ENCODE assay signal across 27 cellular contexts in the genomic region with DNA sequence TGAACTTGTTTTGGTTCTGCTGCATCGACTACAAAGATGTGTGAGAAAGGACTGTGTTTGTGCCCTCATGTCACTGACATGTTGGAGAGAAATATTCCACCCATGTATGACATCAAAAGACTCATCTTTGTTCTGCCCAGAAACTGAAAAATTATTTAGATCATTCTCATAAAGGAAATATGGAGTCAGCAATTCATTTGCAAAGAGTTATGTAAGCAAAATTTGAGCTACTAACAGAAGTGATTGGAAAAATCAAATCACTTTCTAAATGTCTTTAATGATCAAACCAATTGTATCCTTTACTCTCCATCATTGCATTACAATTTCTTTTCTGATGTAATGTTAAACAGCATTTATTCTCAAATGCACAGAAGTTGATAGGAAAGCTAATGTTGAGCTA. TPM values are rescaled to one million over a fixed set of nuclear protein-coding genes. Genes with fewer than 3 reads are reported as not detected.
DNase-seq lines count a peak whose midpoint lies in the region; ATAC-seq, FAIRE-seq and TF ChIP-seq lines count a peak whose summit lies in the region.
"Had no signal": no experiment of that assay in that cellular context is flagged by ENCODE, and none has a peak within 500 bp of the region (broad histone marks: within the 10 kb centered on the region; RNA-seq: fewer than 3 reads in every experiment).

No MANE protein-coding gene starts in this region.

- no peak for TF ChIP-seq RAD21 in HepG2 (CRISPR knock-in tag; IDR thresholded peaks at IDR 0.05)
- TF ChIP-seq RAD21 in K562 (CRISPR knock-in tag; conservative IDR thresholded peaks at IDR 0.05 in 1 of 2, IDR thresholded peaks at IDR 0.05 in 1 of 2) = no peak

- no peaks in the 10 kb centered on the region for H4K20me1 ChIP-seq in HepG2 (ENCODE audit: insufficient read depth, low read length)
- H4K20me1 ChIP-seq in K562 (replicated peaks; ENCODE audit: control insufficient read depth, insufficient read depth, low read length) = no peaks in the 10 kb centered on the region
- H4K20me1 ChIP-seq: BLaER1 had no signal

- H3K27ac ChIP-seq in HepG2 (ENCODE audit: extremely low read length, insufficient read depth, low read length) = no peak overlapping the region
- H3K27ac ChIP-seq in right lobe of liver = no peak overlapping the region
- peak overlapping the region; percentile 15; the same call in 1 of the 2 replicates for H3K27ac ChIP-seq in VCaP
- H3K27ac ChIP-seq in K562 (ENCODE audit: extremely low read depth, low read depth, low read length) = no peak overlapping the region
- H3K27ac ChIP-seq: BLaER1 had no signal

- CTCF ChIA-PET in activated naive CD4-positive, alpha-beta T cell treated with anti-CD3 and anti-CD28 coated beads for 36 hours (lab: Charles Lee) = interaction anchor here (1.0 kb wide), 1 partner anchor 27 kb away, joined by 3 read pairs; no protein-coding TSS in a partner anchor
- CTCF ChIA-PET in HepG2 (lab: Yijun Ruan, JAX; ENCODE audit: low intra/inter-chr PET ratio, low total read pairs) (no interaction called here), K562 (lab: Yijun Ruan, JAX; ENCODE audit: low intra/inter-chr PET ratio) (no interaction called here)

- no peak overlapping the region for H3K4me3 ChIP-seq in HepG2 (replicated peaks in 1 of 3; ENCODE audit: insufficient read depth in 1 of 3, low read depth in 2 of 3, low read length in 3 of 3)
- H3K4me3 ChIP-seq in right lobe of liver = no peak overlapping the region
- H3K4me3 ChIP-seq in K562 = no peak overlapping the region
- H3K4me3 ChIP-seq: BLaER1, GM12878 had no signal

- H2AFZ ChIP-seq in HepG2 (ENCODE audit: low read length) = no peak overlapping the region
- H2AFZ ChIP-seq in K562 (ENCODE audit: low read depth, low read length) = no peak overlapping the region

- 95% methylated on average over 1 of the region's 1 CpG for WGBS in HepG2 (ENCODE audit: low lambda C conversion rate)
- WGBS in right lobe of liver (ENCODE audit: insufficient coverage, low coverage, low lambda C conversion rate, missing lambda C conversion rate) = 47% methylated on average over 1 of the region's 1 CpG
- 67% methylated on average over 1 of the region's 1 CpG for WGBS in K562 (ENCODE audit: insufficient coverage, low coverage, missing lambda C conversion rate)

- no peaks in the 10 kb centered on the region for H3K27me3 Mint-ChIP-seq in activated naive CD4-positive, alpha-beta T cell treated with anti-CD3 and anti-CD28 coated beads for 36 hours (ENCODE audit: low read depth)
- H3K27me3 Mint-ChIP-seq: CD4-positive, alpha-beta memory T cell; CD4-positive, CD25-positive, alpha-beta regulatory T cell; CD8-positive, alpha-beta memory T cell had no signal

- BruUV-seq in HepG2 (replicated peaks; lab: Mats Ljungman, UMichigan) (no TSS peak), K562 (replicated peaks; lab: Mats Ljungman, UMichigan) (no TSS peak)

- TF ChIP-seq EP300 in HepG2 (IDR thresholded peaks at IDR 0.05; ENCODE audit: low read depth in 2 of 2, low read length in 2 of 2) = no peak
- no peak for TF ChIP-seq EP300 in HepG2 (CRISPR knock-in tag; IDR thresholded peaks at IDR 0.05; ENCODE audit: borderline replicate concordance)
- TF ChIP-seq EP300 in K562 (IDR thresholded peaks at IDR 0.05; ENCODE audit: low read length) = no peak

- no peak for DNase-seq in activated naive CD4-positive, alpha-beta T cell treated with anti-CD3 and anti-CD28 coated beads for 36 hours
- no peak for DNase-seq in activated naive CD4-positive, alpha-beta T cell treated with Interleukin-2 at 50 U/mL for 16 hours
- DNase-seq in HepG2 (ENCODE audit: low spot score) = no peak
- no peak for DNase-seq in right lobe of liver
- no peak for DNase-seq in K562 (ENCODE audit: extremely low read depth in 1 of 4, low spot score in 3 of 4)
- no peak for DNase-seq in H4 (ENCODE audit: low spot score)
- no peak for DNase-seq in activated gamma-delta T cell treated with Interleukin-2 at 50 U/mL for 16 hours
- DNase-seq: 8988T; ACHN; BE2C; C1 segment of cervical spinal cord; CD4-positive, alpha-beta memory T cell; CD4-positive, CD25-positive, alpha-beta regulatory T cell; CD8-positive, alpha-beta memory T cell; DMS 273 treated with DMSO at 0.1 percent for 48 hours; DMS153; DMS53; DND-41; EL; GDM1 had no signal

- peaks cover 23% of the 10 kb centered on the region for H3K36me3 Mint-ChIP-seq in activated naive CD4-positive, alpha-beta T cell treated with anti-CD3 and anti-CD28 coated beads for 36 hours (ENCODE audit: low read depth)

- no peak overlapping the region for H3K9ac ChIP-seq in HepG2 (ENCODE audit: insufficient read depth, low read depth, low read length)
- no peak overlapping the region for H3K9ac ChIP-seq in K562 (ENCODE audit: insufficient read depth in 1 of 2, low read depth in 2 of 2, low read length in 2 of 2)
- H3K9ac ChIP-seq: BLaER1 had no signal

- H3K4me2 ChIP-seq in HepG2 (ENCODE audit: low read depth, low read length) (no peak overlapping the region), K562 (ENCODE audit: insufficient read depth, low read length) (no peak overlapping the region)
- H3K4me2 ChIP-seq: BLaER1 had no signal

- no peaks in the 10 kb centered on the region for H3K9me1 ChIP-seq in K562 (ENCODE audit: control insufficient read depth, insufficient read depth, low read length)

- no peaks in the 10 kb centered on the region for H3K27me3 ChIP-seq in HepG2 (ENCODE audit: control insufficient read depth in 1 of 2, insufficient read depth in 2 of 2, low read length in 2 of 2)
- no peaks in the 10 kb centered on the region for H3K27me3 ChIP-seq in right lobe of liver
- H3K27me3 ChIP-seq in K562 (ENCODE audit: control insufficient read depth in 2 of 2, insufficient read depth in 2 of 2, low read length in 2 of 2) = no peaks in the 10 kb centered on the region
- H3K27me3 ChIP-seq: BE2C, BLaER1 had no signal

- peaks cover 35% of the 10 kb centered on the region for H3K4me1 ChIP-seq in HepG2 (ENCODE audit: insufficient read depth, low read length)
- H3K4me1 ChIP-seq in right lobe of liver = peaks cover 0 to 28% (median 12%) of the 10 kb centered on the region in 4 donors
- H3K4me1 ChIP-seq in K562 (replicated peaks in 1 of 2; ENCODE audit: control insufficient read depth in 2 of 2, insufficient read depth in 2 of 2, low read length in 2 of 2) = no peaks in the 10 kb centered on the region
- H3K4me1 ChIP-seq: BE2C, BLaER1 had no signal

- TF ChIP-seq POLR2A in HepG2 (IDR thresholded peaks at IDR 0.05; ENCODE audit: insufficient read depth in 1 of 2, low read depth in 2 of 2, low read length in 2 of 2) = no peak
- no peak for TF ChIP-seq POLR2A in right lobe of liver (IDR thresholded peaks at IDR 0.05)
- TF ChIP-seq POLR2A in K562 (conservative IDR thresholded peaks at IDR 0.05) = no peak

- H3K79me2 ChIP-seq in HepG2 (ENCODE audit: insufficient read depth, low read length) = no peaks in the 10 kb centered on the region
- no peaks in the 10 kb centered on the region for H3K79me2 ChIP-seq in K562 (ENCODE audit: control insufficient read depth, insufficient read depth, low read length)

- TF ChIP-seq CTCF in HepG2 (CRISPR knock-in tag; IDR thresholded peaks at IDR 0.05) (no peak), right lobe of liver (IDR thresholded peaks at IDR 0.05) (no peak), VCaP (conservative IDR thresholded peaks at IDR 0.05) (no peak), K562 (IDR thresholded peaks at IDR 0.05 in 2 of 3, conservative IDR thresholded peaks at IDR 0.05 in 1 of 3; ENCODE audit: insufficient read depth in 2 of 3, low read depth in 1 of 3, low read length in 3 of 3) (no peak)

- intact Hi-C loops in activated naive CD4-positive, alpha-beta T cell treated with anti-CD3 and anti-CD28 coated beads for 36 hours (cut with micrococcal nuclease) = no loop called here
- intact Hi-C loops in HepG2 (cut with micrococcal nuclease; ENCODE audit: unreplicated experiment) = no loop called here
- intact Hi-C loops in right lobe of liver (cut with DNase I) = no loop called here
- intact Hi-C loops in K562 (cut with micrococcal nuclease) = no loop called here

- no peak overlapping the region for H3K4me3 Mint-ChIP-seq in activated naive CD4-positive, alpha-beta T cell treated with anti-CD3 and anti-CD28 coated beads for 36 hours
- H3K4me3 Mint-ChIP-seq: CD14-positive monocyte; CD4-positive, alpha-beta memory T cell; CD4-positive, CD25-positive, alpha-beta regulatory T cell; CD8-positive, alpha-beta memory T cell had no signal

- no peaks in the 10 kb centered on the region for H3K9me3 Mint-ChIP-seq in activated naive CD4-positive, alpha-beta T cell treated with anti-CD3 and anti-CD28 coated beads for 36 hours
- H3K9me3 Mint-ChIP-seq: CD14-positive monocyte; CD4-positive, alpha-beta memory T cell; CD4-positive, CD25-positive, alpha-beta regulatory T cell; CD8-positive, alpha-beta memory T cell had no signal

- H3K9me3 ChIP-seq in HepG2 (ENCODE audit: low read length) (no peaks in the 10 kb centered on the region), right lobe of liver (no peaks in the 10 kb centered on the region), K562 (replicated peaks; ENCODE audit: control insufficient read depth, insufficient read depth, low read depth, low read length) (no peaks in the 10 kb centered on the region)
- H3K9me3 ChIP-seq: BE2C, BLaER1 had no signal

- in situ Hi-C loops in HepG2 (cut with HindIII; ENCODE audit: extremely low pct_ligation_motif_present, low pct_unique_long_range_greater_than_20kb) = no loop called here
- in situ Hi-C loops in K562 (cut with MboI) = no loop called here

- FAIRE-seq in HepG2 (lab: Jason Lieb, UNC) = no peak
- no peak for FAIRE-seq in K562 (lab: Jason Lieb, UNC)
- FAIRE-seq: A204.1, GM12878, GM12892, GM18507 had no signal

- H3K4me1 Mint-ChIP-seq in activated naive CD4-positive, alpha-beta T cell treated with anti-CD3 and anti-CD28 coated beads for 36 hours (ENCODE audit: low read depth) = peaks cover 14% of the 10 kb centered on the region
- H3K4me1 Mint-ChIP-seq: CD14-positive monocyte; CD4-positive, alpha-beta memory T cell had no signal

- H3K36me3 ChIP-seq in HepG2 (replicated peaks in 1 of 2; ENCODE audit: control insufficient read depth in 1 of 2, insufficient read depth in 2 of 2, low read length in 2 of 2) (peaks cover 3 to 24% of the 10 kb centered on the region in 2 experiments), right lobe of liver (no peaks in the 10 kb centered on the region), K562 (ENCODE audit: control insufficient read depth, insufficient read depth, low read length) (peaks cover 92% of the 10 kb centered on the region)

- ATAC-seq in HepG2 = no peak
- ATAC-seq in right lobe of liver = no peak
- ATAC-seq in K562 = no peak
- ATAC-seq: GM12878 had no signal

- peak overlapping the region; percentile 13 for H3K27ac Mint-ChIP-seq in activated naive CD4-positive, alpha-beta T cell treated with anti-CD3 and anti-CD28 coated beads for 36 hours
- H3K27ac Mint-ChIP-seq: CD14-positive monocyte; CD8-positive, alpha-beta memory T cell had no signal

- POLR2A ChIA-PET in HepG2 (lab: Yijun Ruan, JAX) = no interaction called here
- POLR2A ChIA-PET in K562 (lab: Yijun Ruan, JAX) = no interaction called here

RNA-seq across cellular contexts. Expression of gene ADAT2, which starts 19.3 kb away (rescaled TPM):
- 10 to 100 TPM; 36.8 to 39.5 TPM for total RNA-seq in activated naive CD4-positive, alpha-beta T cell treated with anti-CD3 and anti-CD28 coated beads for 36 hours
- total RNA-seq in HepG2 (2016; rRNA removed; fragmentation: Illumina TruSeq; extraction: Trizol) = 15.0 and 18.3 TPM in 2 replicates
- 2.8 TPM in 2 replicates for total RNA-seq in HepG2 (2016; cell fraction: cytosol; rRNA removed; fragmentation: Illumina TruSeq; extraction: Trizol; ENCODE audit: low read depth)
- 13.6 and 18.6 TPM in 2 replicates for total RNA-seq in HepG2 (2016; cell fraction: insoluble cytoplasmic fraction; rRNA removed; fragmentation: Illumina TruSeq; extraction: Trizol)
- 6.8 and 7.5 TPM in 2 replicates for total RNA-seq in HepG2 (2016; cell fraction: membrane; rRNA removed; fragmentation: Illumina TruSeq; extraction: Trizol)
- 40.6 and 48.3 TPM in 2 replicates for total RNA-seq in HepG2 (2016; cell fraction: nucleus; rRNA removed; fragmentation: Illumina TruSeq; extraction: Trizol)
- 8.6 and 10.5 TPM in 2 replicates for polyA plus RNA-seq in HepG2 (2011; rRNA removed)
- 2.9 and 3.7 TPM in 2 replicates for polyA plus RNA-seq in HepG2 (2011; cell fraction: cytosol; rRNA removed)
- polyA plus RNA-seq in HepG2 (2011; cell fraction: nucleus; rRNA removed) = 17.9 and 26.3 TPM in 2 replicates
- 10.9 and 11.5 TPM in 2 replicates for polyA plus RNA-seq in HepG2 (2012)
- 1.3 and 1.5 TPM in 2 replicates for polyA plus RNA-seq in HepG2 (2016; cell fraction: cytosol; fragmentation: Illumina TruSeq; extraction: Trizol; ENCODE audit: low read depth)
- 10.9 and 12.5 TPM in 2 replicates for polyA plus RNA-seq in HepG2 (2016; cell fraction: insoluble cytoplasmic fraction; fragmentation: Illumina TruSeq; extraction: Trizol; ENCODE audit: low read depth)
- polyA plus RNA-seq in HepG2 (2016; cell fraction: membrane; fragmentation: Illumina TruSeq; extraction: Trizol; ENCODE audit: low read depth) = 3.6 and 4.2 TPM in 2 replicates
- 102 and 108 TPM in 2 replicates for polyA plus RNA-seq in HepG2 (2016; cell fraction: nucleus; fragmentation: Illumina TruSeq; extraction: Trizol; ENCODE audit: insufficient read depth, low read depth)
- polyA minus RNA-seq in HepG2 (2011; rRNA and poly(A)+ RNA removed; ENCODE audit: low replicate concordance) = 2.9 and 4.0 TPM in 2 replicates
- polyA minus RNA-seq in HepG2 (2011; cell fraction: cytosol; rRNA and poly(A)+ RNA removed) = 2.2 and 3.1 TPM in 2 replicates
- polyA minus RNA-seq in HepG2 (2011; cell fraction: nucleus; rRNA and poly(A)+ RNA removed) = 37.0 and 37.2 TPM in 2 replicates
- total RNA-seq in right lobe of liver = 1 to 10 TPM; 3.6 to 5.2 (median 4.2) TPM
- 32.1 and 107 TPM in 2 replicates for total RNA-seq in K562 (2011; cell fraction: chromatin; rRNA removed; ENCODE audit: low replicate concordance)
- 16.2 and 27.9 TPM in 2 replicates for total RNA-seq in K562 (2011; cell fraction: nucleolus; rRNA removed)
- total RNA-seq in K562 (2011; cell fraction: nucleoplasm; rRNA removed) = 52.9 and 88.3 TPM in 2 replicates
- total RNA-seq in K562 (2014; rRNA removed) = 21.4 and 22.6 TPM in 2 replicates
- total RNA-seq in K562 (2014; rRNA removed; fragmentation: Illumina TruSeq; extraction: Trizol) = 35.7 and 41.0 TPM in 2 replicates
- 29.0 and 32.7 TPM in 2 replicates for total RNA-seq in K562 (2015; rRNA removed; fragmentation: Illumina TruSeq; extraction: Trizol)
- total RNA-seq in K562 (2021) = 25.9 and 28.4 TPM in 2 replicates
- polyA plus RNA-seq in K562 (2011; rRNA removed) = 48.4 and 60.6 TPM in 2 replicates
- polyA plus RNA-seq in K562 (2011; cell fraction: cytosol; rRNA removed) = 8.6 and 19.2 TPM in 2 replicates
- 74.1 and 78.0 TPM in 2 replicates for polyA plus RNA-seq in K562 (2011; cell fraction: nucleus; rRNA removed)
- polyA plus RNA-seq in K562 (2012) = 19.4 and 22.7 TPM in 2 replicates
- polyA plus RNA-seq in K562 (2014; fragmentation: Illumina TruSeq; extraction: Trizol) = 29.7 and 31.7 TPM in 2 replicates
- polyA plus RNA-seq in K562 (2014; fragmentation: Nextera tagmentation; extraction: Ambion mirVana) = 10 to 100 TPM; 13.0 to 18.5 TPM
- 46.7 and 62.5 TPM in 2 replicates for polyA plus RNA-seq in K562 (2014; rRNA removed)
- 34.7 and 36.7 TPM in 2 replicates for polyA minus RNA-seq in K562 (2011; rRNA and poly(A)+ RNA removed)
- 12.5 and 17.0 TPM in 2 replicates for polyA minus RNA-seq in K562 (2011; cell fraction: cytosol; rRNA and poly(A)+ RNA removed)
- polyA minus RNA-seq in K562 (2011; cell fraction: nucleus; rRNA and poly(A)+ RNA removed) = 39.2 and 45.5 TPM in 2 replicates
- total RNA-seq in H4 (2014; rRNA removed; shearing (Covaris generic)) = 1.7 and 4.5 TPM in 2 replicates

RNA-seq across cellular contexts. Expression of gene PEX3, which starts 19.4 kb away (rescaled TPM):
- total RNA-seq in activated naive CD4-positive, alpha-beta T cell treated with anti-CD3 and anti-CD28 coated beads for 36 hours = 10 to 100 TPM; 10.8 to 11.9 TPM
- total RNA-seq in HepG2 (2016; rRNA removed; fragmentation: Illumina TruSeq; extraction: Trizol) = 40.8 and 50.5 TPM in 2 replicates
- total RNA-seq in HepG2 (2016; cell fraction: cytosol; rRNA removed; fragmentation: Illumina TruSeq; extraction: Trizol; ENCODE audit: low read depth) = 5.8 and 6.4 TPM in 2 replicates
- total RNA-seq in HepG2 (2016; cell fraction: insoluble cytoplasmic fraction; rRNA removed; fragmentation: Illumina TruSeq; extraction: Trizol) = 42.6 and 48.9 TPM in 2 replicates
- 7.4 and 8.1 TPM in 2 replicates for total RNA-seq in HepG2 (2016; cell fraction: membrane; rRNA removed; fragmentation: Illumina TruSeq; extraction: Trizol)
- total RNA-seq in HepG2 (2016; cell fraction: nucleus; rRNA removed; fragmentation: Illumina TruSeq; extraction: Trizol) = 38.5 and 40.8 TPM in 2 replicates
- 23.8 and 30.9 TPM in 2 replicates for polyA plus RNA-seq in HepG2 (2011; rRNA removed)
- 11.9 and 12.0 TPM in 2 replicates for polyA plus RNA-seq in HepG2 (2011; cell fraction: cytosol; rRNA removed)
- 11.0 and 11.6 TPM in 2 replicates for polyA plus RNA-seq in HepG2 (2011; cell fraction: nucleus; rRNA removed)
- polyA plus RNA-seq in HepG2 (2012) = 15.2 and 23.5 TPM in 2 replicates
- polyA plus RNA-seq in HepG2 (2016; cell fraction: cytosol; fragmentation: Illumina TruSeq; extraction: Trizol; ENCODE audit: low read depth) = 2.8 and 3.7 TPM in 2 replicates
- 50.8 and 51.6 TPM in 2 replicates for polyA plus RNA-seq in HepG2 (2016; cell fraction: insoluble cytoplasmic fraction; fragmentation: Illumina TruSeq; extraction: Trizol; ENCODE audit: low read depth)
- polyA plus RNA-seq in HepG2 (2016; cell fraction: membrane; fragmentation: Illumina TruSeq; extraction: Trizol; ENCODE audit: low read depth) = 6.0 TPM in 2 replicates
- 46.8 and 53.0 TPM in 2 replicates for polyA plus RNA-seq in HepG2 (2016; cell fraction: nucleus; fragmentation: Illumina TruSeq; extraction: Trizol; ENCODE audit: insufficient read depth, low read depth)
- polyA minus RNA-seq in HepG2 (2011; rRNA and poly(A)+ RNA removed; ENCODE audit: low replicate concordance) = 20.4 and 21.0 TPM in 2 replicates
- 17.1 and 20.5 TPM in 2 replicates for polyA minus RNA-seq in HepG2 (2011; cell fraction: cytosol; rRNA and poly(A)+ RNA removed)
- 55.8 and 64.9 TPM in 2 replicates for polyA minus RNA-seq in HepG2 (2011; cell fraction: nucleus; rRNA and poly(A)+ RNA removed)
- total RNA-seq in right lobe of liver = 10 to 100 TPM; 16.0 to 23.6 (median 18.7) TPM
- total RNA-seq in K562 (2011; cell fraction: chromatin; rRNA removed; ENCODE audit: low replicate concordance) = 17.1 and 21.7 TPM in 2 replicates
- 14.7 and 18.2 TPM in 2 replicates for total RNA-seq in K562 (2011; cell fraction: nucleolus; rRNA removed)
- total RNA-seq in K562 (2011; cell fraction: nucleoplasm; rRNA removed) = 14.9 and 22.7 TPM in 2 replicates
- 17.2 and 22.8 TPM in 2 replicates for total RNA-seq in K562 (2014; rRNA removed)
- 30.8 and 32.7 TPM in 2 replicates for total RNA-seq in K562 (2014; rRNA removed; fragmentation: Illumina TruSeq; extraction: Trizol)
- 32.7 and 36.7 TPM in 2 replicates for total RNA-seq in K562 (2015; rRNA removed; fragmentation: Illumina TruSeq; extraction: Trizol)
- 18.0 and 21.8 TPM in 2 replicates for total RNA-seq in K562 (2021)
- polyA plus RNA-seq in K562 (2011; rRNA removed) = 39.2 and 55.7 TPM in 2 replicates
- 12.2 and 12.8 TPM in 2 replicates for polyA plus RNA-seq in K562 (2011; cell fraction: cytosol; rRNA removed)
- polyA plus RNA-seq in K562 (2011; cell fraction: nucleus; rRNA removed) = 19.7 and 24.5 TPM in 2 replicates
- 16.2 and 21.4 TPM in 2 replicates for polyA plus RNA-seq in K562 (2012)
- polyA plus RNA-seq in K562 (2014; fragmentation: Illumina TruSeq; extraction: Trizol) = 20.8 and 26.5 TPM in 2 replicates
- polyA plus RNA-seq in K562 (2014; fragmentation: Nextera tagmentation; extraction: Ambion mirVana) = 10 to 100 TPM; 62.8 to 69.6 TPM
- polyA plus RNA-seq in K562 (2014; rRNA removed) = 17.1 and 17.3 TPM in 2 replicates
- polyA minus RNA-seq in K562 (2011; rRNA and poly(A)+ RNA removed) = 23.8 and 30.9 TPM in 2 replicates
- 14.9 and 20.1 TPM in 2 replicates for polyA minus RNA-seq in K562 (2011; cell fraction: cytosol; rRNA and poly(A)+ RNA removed)
- 27.7 and 38.4 TPM in 2 replicates for polyA minus RNA-seq in K562 (2011; cell fraction: nucleus; rRNA and poly(A)+ RNA removed)
- 6.9 and 14.9 TPM in 2 replicates for total RNA-seq in H4 (2014; rRNA removed; shearing (Covaris generic))
